8 cellular contexts compared by ENCODE assay signal in genomic region chr14:63726499-63726898, GRCh38. TPM values are rescaled to one million over a fixed set of nuclear protein-coding genes. Genes with fewer than 3 reads are reported as not detected.
DNase-seq lines count a peak whose midpoint lies in the region; ATAC-seq and TF ChIP-seq lines count a peak whose summit lies in the region.

No MANE protein-coding gene starts in this region.

- no peak for DNase-seq in activated naive CD4-positive, alpha-beta T cell treated with anti-CD3 and anti-CD28 coated beads for 36 hours
- no peak for DNase-seq in activated naive CD4-positive, alpha-beta T cell (lab: John Stamatoyannopoulos, UW)
- DNase-seq in activated naive CD8-positive, alpha-beta T cell treated with anti-CD3 and anti-CD28 coated beads, Interleukin-2, amount 50 U/mL, for 24 hours: no peak
- DNase-seq in right lobe of liver (no peak), upper lobe of right lung (no peak), NCI-H2029 treated with DMSO at 0.1 percent for 48 hours (lab: John Stamatoyannopoulos, UW) (no peak), T1000 (lab: John Stamatoyannopoulos, UW) (no peak)

- H3K27me3 ChIP-seq in right lobe of liver (no peaks in the 10 kb centered on the region), upper lobe of right lung (no peaks in the 10 kb centered on the region)

- no peak for ATAC-seq in activated naive CD8-positive, alpha-beta T cell treated with anti-CD3 and anti-CD28 coated beads, Interleukin-2, amount 50 U/mL, for 24 hours
- ATAC-seq in right lobe of liver: peak; percentile 7 to 59 (median 42)
- no peak for ATAC-seq in upper lobe of right lung
- ATAC-seq in GM18873 (IDR thresholded peaks at IDR 0.05; ENCODE audit: low FRiP score, unreplicated experiment): no peak

- no peaks in the 10 kb centered on the region for H3K9me3 Mint-ChIP-seq in activated naive CD4-positive, alpha-beta T cell treated with anti-CD3 and anti-CD28 coated beads for 36 hours
- no peaks in the 10 kb centered on the region for H3K9me3 Mint-ChIP-seq in activated naive CD8-positive, alpha-beta T cell treated with anti-CD3 and anti-CD28 coated beads, Interleukin-2, amount 50 U/mL, for 24 hours

- intact Hi-C loops in activated naive CD4-positive, alpha-beta T cell treated with anti-CD3 and anti-CD28 coated beads for 36 hours (cut with micrococcal nuclease): loop anchor here (1.0 to 10.0 kb wide), 4 partner anchors 13 to 778 kb away; partner anchors contain the start of genes ZBTB1 and ZBTB25
- intact Hi-C loops in right lobe of liver (cut with DNase I): no loop called here
- intact Hi-C loops in upper lobe of right lung (cut with DNase I): no loop called here

- peaks cover 0 to 14% (median 6%) of the 10 kb centered on the region in 4 donors for H3K4me1 ChIP-seq in right lobe of liver
- H3K4me1 ChIP-seq in upper lobe of right lung: peaks cover 10% of the 10 kb centered on the region

- TF ChIP-seq POLR2A in right lobe of liver (IDR thresholded peaks at IDR 0.05): peak; percentile 48

- H3K4me3 ChIP-seq in right lobe of liver (peak overlapping the region; percentile 81 to 93 (median 89)), upper lobe of right lung (peak overlapping the region; percentile 96)

- H3K36me3 Mint-ChIP-seq in activated naive CD4-positive, alpha-beta T cell treated with anti-CD3 and anti-CD28 coated beads for 36 hours (ENCODE audit: low read depth): peaks cover under 1% of the 10 kb centered on the region
- H3K36me3 Mint-ChIP-seq in activated naive CD8-positive, alpha-beta T cell treated with anti-CD3 and anti-CD28 coated beads, Interleukin-2, amount 50 U/mL, for 24 hours (ENCODE audit: low read depth): peaks cover 3% of the 10 kb centered on the region

- CTCF ChIA-PET in activated naive CD4-positive, alpha-beta T cell treated with anti-CD3 and anti-CD28 coated beads for 36 hours (lab: Charles Lee): interaction anchor here (0.7 to 2.4 kb wide), 2 partner anchors 16 to 84 kb away, joined by 3 to 6 read pairs; partner anchors contain the start of gene WDR89

- H3K9me3 ChIP-seq in right lobe of liver: no peaks in the 10 kb centered on the region
- no peaks in the 10 kb centered on the region for H3K9me3 ChIP-seq in upper lobe of right lung

- H3K27me3 Mint-ChIP-seq in activated naive CD4-positive, alpha-beta T cell treated with anti-CD3 and anti-CD28 coated beads for 36 hours (ENCODE audit: low read depth): no peaks in the 10 kb centered on the region
- H3K27me3 Mint-ChIP-seq in activated naive CD8-positive, alpha-beta T cell treated with anti-CD3 and anti-CD28 coated beads, Interleukin-2, amount 50 U/mL, for 24 hours: no peaks in the 10 kb centered on the region

- WGBS in right lobe of liver (ENCODE audit: insufficient coverage, low coverage, low lambda C conversion rate, missing lambda C conversion rate): under 1% methylated on average over 5 of the region's 5 CpGs

- H3K4me3 Mint-ChIP-seq in activated naive CD4-positive, alpha-beta T cell treated with anti-CD3 and anti-CD28 coated beads for 36 hours: peak overlapping the region; percentile 99
- peak overlapping the region; percentile 99 for H3K4me3 Mint-ChIP-seq in activated naive CD8-positive, alpha-beta T cell treated with anti-CD3 and anti-CD28 coated beads, Interleukin-2, amount 50 U/mL, for 24 hours

- no peak overlapping the region for H3K27ac Mint-ChIP-seq in activated naive CD4-positive, alpha-beta T cell treated with anti-CD3 and anti-CD28 coated beads for 36 hours
- H3K27ac Mint-ChIP-seq in activated naive CD8-positive, alpha-beta T cell treated with anti-CD3 and anti-CD28 coated beads, Interleukin-2, amount 50 U/mL, for 24 hours: peak overlapping the region; percentile 57

- TF ChIP-seq CTCF in right lobe of liver (IDR thresholded peaks at IDR 0.05) (no peak), upper lobe of right lung (IDR thresholded peaks at IDR 0.05) (no peak)

- peaks cover 31% of the 10 kb centered on the region for H3K4me1 Mint-ChIP-seq in activated naive CD4-positive, alpha-beta T cell treated with anti-CD3 and anti-CD28 coated beads for 36 hours (ENCODE audit: low read depth)
- peaks cover 36% of the 10 kb centered on the region for H3K4me1 Mint-ChIP-seq in activated naive CD8-positive, alpha-beta T cell treated with anti-CD3 and anti-CD28 coated beads, Interleukin-2, amount 50 U/mL, for 24 hours

- H3K27ac ChIP-seq in right lobe of liver: peak overlapping the region; percentile 85 to 94 (median 90)
- H3K27ac ChIP-seq in upper lobe of right lung: no peak overlapping the region

- H3K36me3 ChIP-seq in right lobe of liver (no peaks in the 10 kb centered on the region), upper lobe of right lung (no peaks in the 10 kb centered on the region)

RNA-seq across cellular contexts. Expression of gene SGPP1, which starts 1.4 kb away (rescaled TPM):
- 10 to 100 TPM; 10.1 to 10.6 TPM for total RNA-seq in activated naive CD4-positive, alpha-beta T cell treated with anti-CD3 and anti-CD28 coated beads for 36 hours
- total RNA-seq in right lobe of liver (10 to 100 TPM; 13.2 to 25.6 (median 20.9) TPM), upper lobe of right lung (22.3 TPM)

Comparison
In these comparisons a context has a peak if more than half of its experiments do, and no peak if none do; other contexts are left out.
1. ATAC-seq: peak in right lobe of liver (4 of 4); none in activated naive CD8-positive, alpha-beta T cell treated with anti-CD3 and anti-CD28 coated beads, Interleukin-2, amount 50 U/mL, for 24 hours (single experiment), upper lobe of right lung (single experiment) and GM18873 (single experiment).